ENCODE assay signal across 1 cellular context in the genomic region with DNA sequence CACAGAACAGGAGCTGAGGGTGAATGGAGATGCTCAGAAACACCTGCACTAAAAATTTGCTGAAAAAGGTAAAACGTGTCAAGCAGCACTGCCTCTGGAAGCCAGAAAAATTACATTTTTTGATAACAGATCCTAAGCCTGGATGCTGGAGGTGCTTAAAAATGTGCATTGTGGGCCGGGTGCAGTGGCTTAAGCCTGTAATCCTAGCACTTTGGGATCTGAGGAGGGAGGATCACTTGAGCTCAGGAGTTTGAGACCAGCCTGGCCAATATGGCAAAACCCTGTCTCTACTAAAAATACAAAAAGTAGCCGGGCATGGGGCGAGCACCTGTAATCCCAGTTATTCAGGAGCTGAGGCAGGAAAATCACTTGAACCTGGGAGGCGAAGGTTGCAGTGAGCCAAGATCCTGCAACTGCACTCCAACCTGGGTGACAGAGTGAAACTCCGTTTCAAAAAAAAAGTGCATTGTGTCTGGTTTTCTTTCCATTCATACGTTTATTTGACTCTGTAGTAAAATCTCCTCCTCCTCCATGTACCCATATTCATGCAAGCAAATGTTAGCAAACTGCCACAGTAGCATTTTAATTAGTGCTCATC.
A peak's percentile ranks its signal among the peaks of the same experiment; 100 is the strongest.
TF ChIP-seq lines count a peak whose summit lies in the region.

No MANE protein-coding gene starts in this region.

TF ChIP-seq in K562, 482 proteins besides CTCF, POLR2A, EP300 and RAD21 (continued from another document):
- TF ChIP-seq, protein P1, sequence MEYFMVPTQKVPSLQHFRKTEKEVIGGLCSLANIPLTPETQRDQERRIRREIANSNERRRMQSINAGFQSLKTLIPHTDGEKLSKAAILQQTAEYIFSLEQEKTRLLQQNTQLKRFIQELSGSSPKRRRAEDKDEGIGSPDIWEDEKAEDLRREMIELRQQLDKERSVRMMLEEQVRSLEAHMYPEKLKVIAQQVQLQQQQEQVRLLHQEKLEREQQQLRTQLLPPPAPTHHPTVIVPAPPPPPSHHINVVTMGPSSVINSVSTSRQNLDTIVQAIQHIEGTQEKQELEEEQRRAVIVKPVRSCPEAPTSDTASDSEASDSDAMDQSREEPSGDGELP (CRISPR knock-in tag; IDR thresholded peaks at IDR 0.05; ENCODE audit: borderline replicate concordance): no peak
- TF ChIP-seq, protein P2, sequence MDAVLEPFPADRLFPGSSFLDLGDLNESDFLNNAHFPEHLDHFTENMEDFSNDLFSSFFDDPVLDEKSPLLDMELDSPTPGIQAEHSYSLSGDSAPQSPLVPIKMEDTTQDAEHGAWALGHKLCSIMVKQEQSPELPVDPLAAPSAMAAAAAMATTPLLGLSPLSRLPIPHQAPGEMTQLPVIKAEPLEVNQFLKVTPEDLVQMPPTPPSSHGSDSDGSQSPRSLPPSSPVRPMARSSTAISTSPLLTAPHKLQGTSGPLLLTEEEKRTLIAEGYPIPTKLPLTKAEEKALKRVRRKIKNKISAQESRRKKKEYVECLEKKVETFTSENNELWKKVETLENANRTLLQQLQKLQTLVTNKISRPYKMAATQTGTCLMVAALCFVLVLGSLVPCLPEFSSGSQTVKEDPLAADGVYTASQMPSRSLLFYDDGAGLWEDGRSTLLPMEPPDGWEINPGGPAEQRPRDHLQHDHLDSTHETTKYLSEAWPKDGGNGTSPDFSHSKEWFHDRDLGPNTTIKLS (IDR thresholded peaks at IDR 0.05; ENCODE audit: borderline replicate concordance, low read depth): no peak
- no peak for TF ChIP-seq GATAD2A (IDR thresholded peaks at IDR 0.05)
- TF ChIP-seq, protein P3, sequence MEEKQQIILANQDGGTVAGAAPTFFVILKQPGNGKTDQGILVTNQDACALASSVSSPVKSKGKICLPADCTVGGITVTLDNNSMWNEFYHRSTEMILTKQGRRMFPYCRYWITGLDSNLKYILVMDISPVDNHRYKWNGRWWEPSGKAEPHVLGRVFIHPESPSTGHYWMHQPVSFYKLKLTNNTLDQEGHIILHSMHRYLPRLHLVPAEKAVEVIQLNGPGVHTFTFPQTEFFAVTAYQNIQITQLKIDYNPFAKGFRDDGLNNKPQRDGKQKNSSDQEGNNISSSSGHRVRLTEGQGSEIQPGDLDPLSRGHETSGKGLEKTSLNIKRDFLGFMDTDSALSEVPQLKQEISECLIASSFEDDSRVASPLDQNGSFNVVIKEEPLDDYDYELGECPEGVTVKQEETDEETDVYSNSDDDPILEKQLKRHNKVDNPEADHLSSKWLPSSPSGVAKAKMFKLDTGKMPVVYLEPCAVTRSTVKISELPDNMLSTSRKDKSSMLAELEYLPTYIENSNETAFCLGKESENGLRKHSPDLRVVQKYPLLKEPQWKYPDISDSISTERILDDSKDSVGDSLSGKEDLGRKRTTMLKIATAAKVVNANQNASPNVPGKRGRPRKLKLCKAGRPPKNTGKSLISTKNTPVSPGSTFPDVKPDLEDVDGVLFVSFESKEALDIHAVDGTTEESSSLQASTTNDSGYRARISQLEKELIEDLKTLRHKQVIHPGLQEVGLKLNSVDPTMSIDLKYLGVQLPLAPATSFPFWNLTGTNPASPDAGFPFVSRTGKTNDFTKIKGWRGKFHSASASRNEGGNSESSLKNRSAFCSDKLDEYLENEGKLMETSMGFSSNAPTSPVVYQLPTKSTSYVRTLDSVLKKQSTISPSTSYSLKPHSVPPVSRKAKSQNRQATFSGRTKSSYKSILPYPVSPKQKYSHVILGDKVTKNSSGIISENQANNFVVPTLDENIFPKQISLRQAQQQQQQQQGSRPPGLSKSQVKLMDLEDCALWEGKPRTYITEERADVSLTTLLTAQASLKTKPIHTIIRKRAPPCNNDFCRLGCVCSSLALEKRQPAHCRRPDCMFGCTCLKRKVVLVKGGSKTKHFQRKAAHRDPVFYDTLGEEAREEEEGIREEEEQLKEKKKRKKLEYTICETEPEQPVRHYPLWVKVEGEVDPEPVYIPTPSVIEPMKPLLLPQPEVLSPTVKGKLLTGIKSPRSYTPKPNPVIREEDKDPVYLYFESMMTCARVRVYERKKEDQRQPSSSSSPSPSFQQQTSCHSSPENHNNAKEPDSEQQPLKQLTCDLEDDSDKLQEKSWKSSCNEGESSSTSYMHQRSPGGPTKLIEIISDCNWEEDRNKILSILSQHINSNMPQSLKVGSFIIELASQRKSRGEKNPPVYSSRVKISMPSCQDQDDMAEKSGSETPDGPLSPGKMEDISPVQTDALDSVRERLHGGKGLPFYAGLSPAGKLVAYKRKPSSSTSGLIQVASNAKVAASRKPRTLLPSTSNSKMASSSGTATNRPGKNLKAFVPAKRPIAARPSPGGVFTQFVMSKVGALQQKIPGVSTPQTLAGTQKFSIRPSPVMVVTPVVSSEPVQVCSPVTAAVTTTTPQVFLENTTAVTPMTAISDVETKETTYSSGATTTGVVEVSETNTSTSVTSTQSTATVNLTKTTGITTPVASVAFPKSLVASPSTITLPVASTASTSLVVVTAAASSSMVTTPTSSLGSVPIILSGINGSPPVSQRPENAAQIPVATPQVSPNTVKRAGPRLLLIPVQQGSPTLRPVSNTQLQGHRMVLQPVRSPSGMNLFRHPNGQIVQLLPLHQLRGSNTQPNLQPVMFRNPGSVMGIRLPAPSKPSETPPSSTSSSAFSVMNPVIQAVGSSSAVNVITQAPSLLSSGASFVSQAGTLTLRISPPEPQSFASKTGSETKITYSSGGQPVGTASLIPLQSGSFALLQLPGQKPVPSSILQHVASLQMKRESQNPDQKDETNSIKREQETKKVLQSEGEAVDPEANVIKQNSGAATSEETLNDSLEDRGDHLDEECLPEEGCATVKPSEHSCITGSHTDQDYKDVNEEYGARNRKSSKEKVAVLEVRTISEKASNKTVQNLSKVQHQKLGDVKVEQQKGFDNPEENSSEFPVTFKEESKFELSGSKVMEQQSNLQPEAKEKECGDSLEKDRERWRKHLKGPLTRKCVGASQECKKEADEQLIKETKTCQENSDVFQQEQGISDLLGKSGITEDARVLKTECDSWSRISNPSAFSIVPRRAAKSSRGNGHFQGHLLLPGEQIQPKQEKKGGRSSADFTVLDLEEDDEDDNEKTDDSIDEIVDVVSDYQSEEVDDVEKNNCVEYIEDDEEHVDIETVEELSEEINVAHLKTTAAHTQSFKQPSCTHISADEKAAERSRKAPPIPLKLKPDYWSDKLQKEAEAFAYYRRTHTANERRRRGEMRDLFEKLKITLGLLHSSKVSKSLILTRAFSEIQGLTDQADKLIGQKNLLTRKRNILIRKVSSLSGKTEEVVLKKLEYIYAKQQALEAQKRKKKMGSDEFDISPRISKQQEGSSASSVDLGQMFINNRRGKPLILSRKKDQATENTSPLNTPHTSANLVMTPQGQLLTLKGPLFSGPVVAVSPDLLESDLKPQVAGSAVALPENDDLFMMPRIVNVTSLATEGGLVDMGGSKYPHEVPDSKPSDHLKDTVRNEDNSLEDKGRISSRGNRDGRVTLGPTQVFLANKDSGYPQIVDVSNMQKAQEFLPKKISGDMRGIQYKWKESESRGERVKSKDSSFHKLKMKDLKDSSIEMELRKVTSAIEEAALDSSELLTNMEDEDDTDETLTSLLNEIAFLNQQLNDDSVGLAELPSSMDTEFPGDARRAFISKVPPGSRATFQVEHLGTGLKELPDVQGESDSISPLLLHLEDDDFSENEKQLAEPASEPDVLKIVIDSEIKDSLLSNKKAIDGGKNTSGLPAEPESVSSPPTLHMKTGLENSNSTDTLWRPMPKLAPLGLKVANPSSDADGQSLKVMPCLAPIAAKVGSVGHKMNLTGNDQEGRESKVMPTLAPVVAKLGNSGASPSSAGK (IDR thresholded peaks at IDR 0.05): no peak
- TF ChIP-seq TOE1 (IDR thresholded peaks at IDR 0.05; ENCODE audit: borderline replicate concordance): no peak
- TF ChIP-seq TOE1 (CRISPR knock-in tag; IDR thresholded peaks at IDR 0.05; ENCODE audit: borderline replicate concordance, low read depth): no peak
- TF ChIP-seq, protein P4, sequence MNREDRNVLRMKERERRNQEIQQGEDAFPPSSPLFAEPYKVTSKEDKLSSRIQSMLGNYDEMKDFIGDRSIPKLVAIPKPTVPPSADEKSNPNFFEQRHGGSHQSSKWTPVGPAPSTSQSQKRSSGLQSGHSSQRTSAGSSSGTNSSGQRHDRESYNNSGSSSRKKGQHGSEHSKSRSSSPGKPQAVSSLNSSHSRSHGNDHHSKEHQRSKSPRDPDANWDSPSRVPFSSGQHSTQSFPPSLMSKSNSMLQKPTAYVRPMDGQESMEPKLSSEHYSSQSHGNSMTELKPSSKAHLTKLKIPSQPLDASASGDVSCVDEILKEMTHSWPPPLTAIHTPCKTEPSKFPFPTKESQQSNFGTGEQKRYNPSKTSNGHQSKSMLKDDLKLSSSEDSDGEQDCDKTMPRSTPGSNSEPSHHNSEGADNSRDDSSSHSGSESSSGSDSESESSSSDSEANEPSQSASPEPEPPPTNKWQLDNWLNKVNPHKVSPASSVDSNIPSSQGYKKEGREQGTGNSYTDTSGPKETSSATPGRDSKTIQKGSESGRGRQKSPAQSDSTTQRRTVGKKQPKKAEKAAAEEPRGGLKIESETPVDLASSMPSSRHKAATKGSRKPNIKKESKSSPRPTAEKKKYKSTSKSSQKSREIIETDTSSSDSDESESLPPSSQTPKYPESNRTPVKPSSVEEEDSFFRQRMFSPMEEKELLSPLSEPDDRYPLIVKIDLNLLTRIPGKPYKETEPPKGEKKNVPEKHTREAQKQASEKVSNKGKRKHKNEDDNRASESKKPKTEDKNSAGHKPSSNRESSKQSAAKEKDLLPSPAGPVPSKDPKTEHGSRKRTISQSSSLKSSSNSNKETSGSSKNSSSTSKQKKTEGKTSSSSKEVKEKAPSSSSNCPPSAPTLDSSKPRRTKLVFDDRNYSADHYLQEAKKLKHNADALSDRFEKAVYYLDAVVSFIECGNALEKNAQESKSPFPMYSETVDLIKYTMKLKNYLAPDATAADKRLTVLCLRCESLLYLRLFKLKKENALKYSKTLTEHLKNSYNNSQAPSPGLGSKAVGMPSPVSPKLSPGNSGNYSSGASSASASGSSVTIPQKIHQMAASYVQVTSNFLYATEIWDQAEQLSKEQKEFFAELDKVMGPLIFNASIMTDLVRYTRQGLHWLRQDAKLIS (CRISPR knock-in tag; IDR thresholded peaks at IDR 0.05): no peak
- TF ChIP-seq ZKSCAN1 (IDR thresholded peaks at IDR 0.05; ENCODE audit: low read depth, low read length): no peak
- TF ChIP-seq, protein P5, sequence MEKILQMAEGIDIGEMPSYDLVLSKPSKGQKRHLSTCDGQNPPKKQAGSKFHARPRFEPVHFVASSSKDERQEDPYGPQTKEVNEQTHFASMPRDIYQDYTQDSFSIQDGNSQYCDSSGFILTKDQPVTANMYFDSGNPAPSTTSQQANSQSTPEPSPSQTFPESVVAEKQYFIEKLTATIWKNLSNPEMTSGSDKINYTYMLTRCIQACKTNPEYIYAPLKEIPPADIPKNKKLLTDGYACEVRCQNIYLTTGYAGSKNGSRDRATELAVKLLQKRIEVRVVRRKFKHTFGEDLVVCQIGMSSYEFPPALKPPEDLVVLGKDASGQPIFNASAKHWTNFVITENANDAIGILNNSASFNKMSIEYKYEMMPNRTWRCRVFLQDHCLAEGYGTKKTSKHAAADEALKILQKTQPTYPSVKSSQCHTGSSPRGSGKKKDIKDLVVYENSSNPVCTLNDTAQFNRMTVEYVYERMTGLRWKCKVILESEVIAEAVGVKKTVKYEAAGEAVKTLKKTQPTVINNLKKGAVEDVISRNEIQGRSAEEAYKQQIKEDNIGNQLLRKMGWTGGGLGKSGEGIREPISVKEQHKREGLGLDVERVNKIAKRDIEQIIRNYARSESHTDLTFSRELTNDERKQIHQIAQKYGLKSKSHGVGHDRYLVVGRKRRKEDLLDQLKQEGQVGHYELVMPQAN (IDR thresholded peaks at IDR 0.05; ENCODE audit: borderline replicate concordance): no peak
- TF ChIP-seq, protein P6, sequence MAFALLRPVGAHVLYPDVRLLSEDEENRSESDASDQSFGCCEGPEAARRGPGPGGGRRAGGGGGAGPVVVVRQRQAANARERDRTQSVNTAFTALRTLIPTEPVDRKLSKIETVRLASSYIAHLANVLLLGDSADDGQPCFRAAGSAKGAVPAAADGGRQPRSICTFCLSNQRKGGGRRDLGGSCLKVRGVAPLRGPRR (CRISPR knock-in tag; IDR thresholded peaks at IDR 0.05): 0 out of 2 replicates have a peak, but pooled peaks have one; percentile 28
- TF ChIP-seq ERF (CRISPR knock-in tag; IDR thresholded peaks at IDR 0.05): 0 out of 2 replicates have a peak, but pooled peaks have one; percentile 43
- TF ChIP-seq, protein P7, sequence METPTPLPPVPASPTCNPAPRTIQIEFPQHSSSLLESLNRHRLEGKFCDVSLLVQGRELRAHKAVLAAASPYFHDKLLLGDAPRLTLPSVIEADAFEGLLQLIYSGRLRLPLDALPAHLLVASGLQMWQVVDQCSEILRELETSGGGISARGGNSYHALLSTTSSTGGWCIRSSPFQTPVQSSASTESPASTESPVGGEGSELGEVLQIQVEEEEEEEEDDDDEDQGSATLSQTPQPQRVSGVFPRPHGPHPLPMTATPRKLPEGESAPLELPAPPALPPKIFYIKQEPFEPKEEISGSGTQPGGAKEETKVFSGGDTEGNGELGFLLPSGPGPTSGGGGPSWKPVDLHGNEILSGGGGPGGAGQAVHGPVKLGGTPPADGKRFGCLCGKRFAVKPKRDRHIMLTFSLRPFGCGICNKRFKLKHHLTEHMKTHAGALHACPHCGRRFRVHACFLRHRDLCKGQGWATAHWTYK (CRISPR knock-in tag; IDR thresholded peaks at IDR 0.05): 0 out of 2 replicates have a peak, but pooled peaks have one; percentile 29
- TF ChIP-seq ATF1 (CRISPR knock-in tag; IDR thresholded peaks at IDR 0.05): no peak
- no peak for TF ChIP-seq ATF1 (tag; IDR thresholded peaks at IDR 0.05)
- TF ChIP-seq CXXC5 (CRISPR knock-in tag; IDR thresholded peaks at IDR 0.05): peak; percentile 19; the same call in 1 of the 2 replicates
- TF ChIP-seq DMBX1 (CRISPR knock-in tag; IDR thresholded peaks at IDR 0.05; ENCODE audit: borderline replicate concordance): peak; percentile 70; the same call in 1 of the 2 replicates
- TF ChIP-seq NFXL1 (CRISPR knock-in tag; IDR thresholded peaks at IDR 0.05): no peak
- peak; percentile 42; the same call in 1 of the 2 replicates for TF ChIP-seq ZNF324 (CRISPR knock-in tag; IDR thresholded peaks at IDR 0.05)
- no peak for TF ChIP-seq ELF4 (CRISPR knock-in tag; IDR thresholded peaks at IDR 0.05)
- TF ChIP-seq RFX5 (IDR thresholded peaks at IDR 0.05; ENCODE audit: low read depth, low read length): no peak
- no peak for TF ChIP-seq BHLHE40 (IDR thresholded peaks at IDR 0.05; ENCODE audit: low read length)
- no peak for TF ChIP-seq PHB (CRISPR knock-in tag; IDR thresholded peaks at IDR 0.05)
- peak; percentile 77 for TF ChIP-seq ZNF316 (IDR thresholded peaks at IDR 0.05)
- TF ChIP-seq, protein P8, sequence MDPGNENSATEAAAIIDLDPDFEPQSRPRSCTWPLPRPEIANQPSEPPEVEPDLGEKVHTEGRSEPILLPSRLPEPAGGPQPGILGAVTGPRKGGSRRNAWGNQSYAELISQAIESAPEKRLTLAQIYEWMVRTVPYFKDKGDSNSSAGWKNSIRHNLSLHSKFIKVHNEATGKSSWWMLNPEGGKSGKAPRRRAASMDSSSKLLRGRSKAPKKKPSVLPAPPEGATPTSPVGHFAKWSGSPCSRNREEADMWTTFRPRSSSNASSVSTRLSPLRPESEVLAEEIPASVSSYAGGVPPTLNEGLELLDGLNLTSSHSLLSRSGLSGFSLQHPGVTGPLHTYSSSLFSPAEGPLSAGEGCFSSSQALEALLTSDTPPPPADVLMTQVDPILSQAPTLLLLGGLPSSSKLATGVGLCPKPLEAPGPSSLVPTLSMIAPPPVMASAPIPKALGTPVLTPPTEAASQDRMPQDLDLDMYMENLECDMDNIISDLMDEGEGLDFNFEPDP (CRISPR knock-in tag; IDR thresholded peaks at IDR 0.05): no peak
- no peak for TF ChIP-seq NR2F6 (CRISPR knock-in tag; IDR thresholded peaks at IDR 0.05)
- 0 out of 2 replicates have a peak, but pooled peaks have one; percentile 7 for TF ChIP-seq KAT7 (CRISPR knock-in tag; IDR thresholded peaks at IDR 0.05; ENCODE audit: borderline replicate concordance)
- no peak for TF ChIP-seq RB1 (IDR thresholded peaks at IDR 0.05; ENCODE audit: low read depth)
- no peak for TF ChIP-seq ZFP30 (CRISPR knock-in tag; IDR thresholded peaks at IDR 0.05; ENCODE audit: borderline replicate concordance)
- TF ChIP-seq MYC (IDR thresholded peaks at IDR 0.05; ENCODE audit: low read depth, low read length): no peak
- TF ChIP-seq MYC (CRISPR knock-in tag; IDR thresholded peaks at IDR 0.05; ENCODE audit: borderline replicate concordance, low read depth): 0 out of 2 replicates have a peak, but pooled peaks have one; percentile 41
- no peak for TF ChIP-seq NR1H2 (CRISPR knock-in tag; IDR thresholded peaks at IDR 0.05)
- TF ChIP-seq ZNF778 (CRISPR knock-in tag; IDR thresholded peaks at IDR 0.05): no peak
